Comparison of ENCODE assay signal across 29 cellular contexts in the genomic region with DNA sequence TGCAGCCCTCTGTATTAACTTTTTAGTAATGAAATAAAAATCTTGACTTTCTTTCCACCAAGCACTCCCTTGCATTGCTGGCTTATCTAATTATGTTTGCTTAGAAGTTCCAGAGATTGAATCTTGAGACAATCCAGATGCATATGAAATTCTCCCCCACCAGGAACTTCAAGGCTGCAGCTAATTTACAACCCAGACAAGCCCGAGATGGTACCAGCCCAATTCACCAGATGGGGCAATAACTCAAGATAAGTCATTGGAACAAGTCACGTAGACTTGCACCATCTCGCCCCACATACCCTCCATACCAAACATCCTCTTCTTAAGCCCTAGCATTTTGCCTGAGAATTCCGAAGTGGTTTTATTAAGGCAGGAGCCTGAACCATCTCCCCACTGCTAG. TPM values are rescaled to one million over a fixed set of nuclear protein-coding genes. Genes with fewer than 3 reads are reported as not detected.
A peak's percentile ranks its signal among the peaks of the same experiment; 100 is the strongest.
DNase-seq lines count a peak whose midpoint lies in the region; ATAC-seq and TF ChIP-seq lines count a peak whose summit lies in the region.
"Had no signal": no experiment of that assay in that cellular context is flagged by ENCODE, and none has a peak within 500 bp of the region (broad histone marks: within the 10 kb centered on the region; RNA-seq: fewer than 3 reads in every experiment).

No MANE protein-coding gene starts in this region.

- H3K4me1 ChIP-seq in smooth muscle cell (ENCODE audit: low read depth) = no peaks in the 10 kb centered on the region
- H3K4me1 ChIP-seq: left lung, prostate gland, right lobe of liver, stomach, uterus had no signal

- H2AFZ ChIP-seq in smooth muscle cell (ENCODE audit: low read depth) = no peak overlapping the region

- no peak for TF ChIP-seq CTCF in smooth muscle cell (IDR thresholded peaks at IDR 0.05; ENCODE audit: borderline replicate concordance, insufficient read depth, poor library complexity, severe bottlenecking)
- TF ChIP-seq CTCF in brain microvascular endothelial cell (IDR thresholded peaks at IDR 0.05; ENCODE audit: low read depth, low read length, missing control alignments) = no peak

- POLR2A ChIA-PET in T-cell (lab: Charles Lee) = no interaction called here

- 10% methylated on average over 4 of the region's 4 CpGs for WGBS in smooth muscle cell (ENCODE audit: low lambda C conversion rate)

- no peaks in the 10 kb centered on the region for H3F3A ChIP-seq in smooth muscle cell (ENCODE audit: low read depth)

- H3K27me3 Mint-ChIP-seq in T-cell = peaks cover 0 to 1% of the 10 kb centered on the region in 2 donors

- no peaks in the 10 kb centered on the region for H3K27me3 ChIP-seq in smooth muscle cell (ENCODE audit: low read depth)
- H3K27me3 ChIP-seq in brain microvascular endothelial cell (replicated peaks) = no peaks in the 10 kb centered on the region
- H3K27me3 ChIP-seq: left lung, right lobe of liver, stomach, uterus had no signal

- DNase-seq in GM03348 (ENCODE audit: low spot score) (peak; percentile 13), dedifferentiated amniotic fluid mesenchymal stem cell (ENCODE audit: extremely low spot score) (peak; percentile 22), iPS-NIHi7 (ENCODE audit: extremely low spot score) (peak; percentile 30), smooth muscle cell (lab: John Stamatoyannopoulos, UW; ENCODE audit: unreplicated experiment) (no peak), T-cell (no peak), brain microvascular endothelial cell (no peak)
- DNase-seq: activated CD4-positive, alpha-beta T cell treated with anti-CD3 and anti-CD28 coated beads, Interleukin-2, amount 50 U/mL, for 48 hours; activated CD4-positive, CD25-positive, alpha-beta regulatory T cell treated with anti-CD3 and anti-CD28 coated beads, Interleukin-2, amount 50 U/mL, for 72 hours; activated T-cell treated with anti-CD3 and anti-CD28 coated beads, Interleukin-2, amount 50 U/mL, for 48 hours; cerebellar nuclear complex; DMS79; GF-D8; hypothalamus; KG1; left lung; naive thymus-derived CD4-positive, alpha-beta T cell; NCI-H1092 treated with DMSO at 0.1 percent for 48 hours; NCI-H187 treated with DMSO at 0.1 percent for 48 hours; NCI-H2171; NCI-H510A treated with DMSO at 0.1 percent for 48 hours; right lobe of liver; stimulated activated CD4-positive, alpha-beta T cell treated with anti-CD3 and anti-CD28 coated beads, Interleukin-12 subunit alpha, Interleukin-12 subunit beta, amount 100 ng/mL, for 4 hours; stimulated activated CD4-positive, alpha-beta T cell treated with anti-CD3 and anti-CD28 coated beads, Interleukin-2, amount 100 ng/mL, for 48 hours; stomach; T-helper 2 cell; uterus had no signal

- peak overlapping the region; percentile 25 for H3K27ac ChIP-seq in smooth muscle cell (ENCODE audit: low read depth)
- H3K27ac ChIP-seq in brain microvascular endothelial cell = no peak overlapping the region
- H3K27ac ChIP-seq: HL-60, left lung, prostate gland, right lobe of liver, stomach, uterus had no signal

- H3K4me1 Mint-ChIP-seq in T-cell = no peaks in the 10 kb centered on the region
- H3K4me1 Mint-ChIP-seq: naive thymus-derived CD4-positive, alpha-beta T cell had no signal

- no peaks in the 10 kb centered on the region for H3K36me3 ChIP-seq in smooth muscle cell (ENCODE audit: low read depth)
- no peaks in the 10 kb centered on the region for H3K36me3 ChIP-seq in brain microvascular endothelial cell (replicated peaks)
- H3K36me3 ChIP-seq: left lung, prostate gland, right lobe of liver, stomach, uterus had no signal

- ATAC-seq in T-cell (replicated peaks in 1 of 4) (no peak), GM19452 (IDR thresholded peaks at IDR 0.05; ENCODE audit: unreplicated experiment) (no peak)
- ATAC-seq: left lung; naive thymus-derived CD4-positive, alpha-beta T cell; right lobe of liver had no signal

- H3K9me3 ChIP-seq in smooth muscle cell (replicated peaks; ENCODE audit: low read depth) = no peaks in the 10 kb centered on the region
- H3K9me3 ChIP-seq: prostate gland, right lobe of liver, uterus had no signal

- CTCF ChIA-PET in T-cell (lab: Charles Lee) = no interaction called here

- no peaks in the 10 kb centered on the region for H3K79me2 ChIP-seq in smooth muscle cell (ENCODE audit: low read depth)

- H3K27ac Mint-ChIP-seq in T-cell = no peak overlapping the region
- H3K27ac Mint-ChIP-seq: naive thymus-derived CD4-positive, alpha-beta T cell had no signal

- H3K4me3 ChIP-seq in smooth muscle cell = no peak overlapping the region
- no peak overlapping the region for H3K4me3 ChIP-seq in brain microvascular endothelial cell (ENCODE audit: low read depth, low read length)
- H3K4me3 ChIP-seq: left lung, prostate gland, right lobe of liver, stomach, uterus had no signal

- H4K20me1 ChIP-seq in smooth muscle cell (ENCODE audit: low read depth) = no peaks in the 10 kb centered on the region

- peaks cover 3% of the 10 kb centered on the region for H3K36me3 Mint-ChIP-seq in T-cell

- peak overlapping the region; percentile 73 for H3K4me2 ChIP-seq in smooth muscle cell

- in situ Hi-C loops in brain microvascular endothelial cell (cut with HindIII; ENCODE audit: low pct_ligation_motif_present, low sequenced_read_pairs) = no loop called here

- no peak overlapping the region for H3K9ac ChIP-seq in smooth muscle cell (ENCODE audit: low read depth)

- peaks cover 10 to 26% (median 16%) of the 10 kb centered on the region in 3 donors for H3K9me3 Mint-ChIP-seq in T-cell

- no peak overlapping the region for H3K4me3 Mint-ChIP-seq in T-cell
- H3K4me3 Mint-ChIP-seq: naive thymus-derived CD4-positive, alpha-beta T cell had no signal

RNA-seq across cellular contexts. Expression of a gene that starts 29.0 kb away (rescaled TPM):
- total RNA-seq in smooth muscle cell (18.3 and 18.5 TPM in 2 replicates), T-cell (10 to 100 TPM in 3 of 5 donors, 1 to 10 TPM in 2; 4.3 to 13.0 (median 11.0) TPM)
- polyA plus RNA-seq in smooth muscle cell = 8.1 and 8.7 TPM in 2 replicates

RNA-seq across cellular contexts. Expression of a gene that starts 41.3 kb away (rescaled TPM):
- total RNA-seq in smooth muscle cell (28.4 and 61.3 TPM in 2 replicates), T-cell (10 to 100 TPM; 19.2 to 36.5 (median 32.4) TPM)
- 26.8 and 34.7 TPM in 2 replicates for polyA plus RNA-seq in smooth muscle cell

RNA-seq across cellular contexts. Expression of a gene that starts 42.2 kb away (rescaled TPM):
- 21.5 and 23.5 TPM in 2 replicates for total RNA-seq in smooth muscle cell
- 9.3 and 10.0 TPM in 2 replicates for polyA plus RNA-seq in smooth muscle cell
- 1 to 10 TPM in 4 of 5 donors, under 1 TPM in 1; 0.99 to 2.6 (median 1.3) TPM for total RNA-seq in T-cell

Comparison
In these comparisons a context has a peak if more than half of its experiments do, and no peak if none do; other contexts are left out.
1. DNase-seq: peak in GM03348 (single experiment), dedifferentiated amniotic fluid mesenchymal stem cell (single experiment) and iPS-NIHi7 (single experiment); none in smooth muscle cell (single experiment), T-cell (0 of 34) and brain microvascular endothelial cell (single experiment).